ENCODE assay signal across 8 cellular contexts in the genomic region with DNA sequence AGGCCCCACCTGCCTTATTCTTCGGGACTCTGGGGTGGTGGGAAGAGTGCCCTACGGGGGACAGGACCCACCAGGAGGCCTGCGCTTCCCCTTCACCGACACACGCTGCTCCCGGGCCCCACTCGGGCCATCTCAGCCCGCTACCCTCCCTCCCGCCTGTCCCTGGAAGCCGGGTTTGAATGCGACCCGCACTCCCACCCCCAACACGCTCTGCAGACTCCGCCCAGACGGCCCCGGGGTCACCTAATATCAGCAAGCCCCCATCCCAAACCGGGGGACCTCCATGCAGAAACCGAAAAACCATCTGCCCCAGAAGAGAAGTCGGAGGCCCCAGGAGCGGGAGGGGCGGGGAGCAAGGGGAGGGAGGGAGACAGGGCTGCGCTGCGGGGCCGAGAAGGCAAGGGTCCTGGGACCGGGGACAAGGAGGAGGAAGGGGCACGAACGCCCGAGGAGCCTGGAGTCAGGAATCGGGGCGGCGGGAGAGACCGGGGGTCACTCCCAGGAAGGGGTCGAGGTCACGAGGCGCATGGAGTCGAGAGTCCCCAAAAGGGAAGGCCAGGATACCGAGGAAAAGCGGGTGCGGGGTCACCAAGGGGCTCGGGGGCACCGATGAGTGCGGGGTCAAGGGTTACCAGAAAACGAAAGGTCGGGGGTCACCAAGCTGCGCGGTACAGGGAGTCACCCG. TPM values are rescaled to one million over a fixed set of nuclear protein-coding genes. Genes with fewer than 3 reads are reported as not detected.
DNase-seq lines count a peak whose midpoint lies in the region; ATAC-seq and TF ChIP-seq lines count a peak whose summit lies in the region.

No MANE protein-coding gene starts in this region.

- no peaks in the 10 kb centered on the region for H3K79me1 ChIP-seq in H9 (ENCODE audit: insufficient read depth, low read depth, low read length, poor library complexity, severe bottlenecking)

- DNase-seq in H9 (no peak), epithelial cell of prostate (ENCODE audit: low read depth, low spot score) (no peak), putamen (ENCODE audit: low spot score) (no peak), cerebellar cortex (ENCODE audit: low spot score) (no peak), omental fat pad (ENCODE audit: low spot score) (no peak), EL (no peak)

- H3K36me3 Mint-ChIP-seq in H9 (ENCODE audit: insufficient read depth in 1 of 3, low read depth in 3 of 3) (peaks cover 0 to 8% (median 7%) of the 10 kb centered on the region in 3 experiments), nephron (ENCODE audit: low read depth) (no peaks in the 10 kb centered on the region)
- H3K36me3 Mint-ChIP-seq in T-helper 1 cell treated with Interleukin-12 subunit alpha and Interleukin-12 subunit beta and Interleukin-4 antibody, amounts not matched to agents 30 μg/mL and 1 μg/mL, for 36 hours (ENCODE audit: low read depth), result peaks cover 13% of the 10 kb centered on the region

- peak overlapping the region; percentile 11; the same call in 1 of the 2 replicates for H3K14ac ChIP-seq in H9 (ENCODE audit: insufficient read depth, low read length)

- no peak overlapping the region for H2BK5ac ChIP-seq in H9 (ENCODE audit: insufficient read length, low read length)

- H3K56ac ChIP-seq in H9 (ENCODE audit: insufficient read length, low read depth, low read length), result no peak overlapping the region

- H3K79me2 ChIP-seq in H9 (ENCODE audit: insufficient read depth, low read length), result peaks cover 12% of the 10 kb centered on the region; the same call in 1 of the 2 replicates

- H3K9me3 Mint-ChIP-seq in H9 (no peaks in the 10 kb centered on the region), nephron (no peaks in the 10 kb centered on the region)
- no peaks in the 10 kb centered on the region for H3K9me3 Mint-ChIP-seq in T-helper 1 cell treated with Interleukin-12 subunit alpha and Interleukin-12 subunit beta and Interleukin-4 antibody, amounts not matched to agents 30 μg/mL and 1 μg/mL, for 36 hours

- no peak overlapping the region for H2BK12ac ChIP-seq in H9 (ENCODE audit: insufficient read length, low read depth, low read length)

- no CpG with 5 or more reads among the region's 47 CpGs for WGBS in H9 (ENCODE audit: extremely low coverage, insufficient read length, low lambda C conversion rate)

- no peaks in the 10 kb centered on the region for H3K27me3 Mint-ChIP-seq in H9 (ENCODE audit: low read depth)
- H3K27me3 Mint-ChIP-seq in T-helper 1 cell treated with Interleukin-12 subunit alpha and Interleukin-12 subunit beta and Interleukin-4 antibody, amounts not matched to agents 30 μg/mL and 1 μg/mL, for 36 hours (ENCODE audit: low read depth), result no peaks in the 10 kb centered on the region
- peaks cover 3% of the 10 kb centered on the region for H3K27me3 Mint-ChIP-seq in nephron (ENCODE audit: low read depth)

- H3K27ac Mint-ChIP-seq in H9 (peak overlapping the region; percentile 77 to 95 (median 84); a peak in 5 of 7 replicates), nephron (peak overlapping the region; percentile 60 to 95 (median 66))
- H3K27ac Mint-ChIP-seq in T-helper 1 cell treated with Interleukin-12 subunit alpha and Interleukin-12 subunit beta and Interleukin-4 antibody, amounts not matched to agents 30 μg/mL and 1 μg/mL, for 36 hours, result peak overlapping the region; percentile 94

- H3K23ac ChIP-seq in H9 (ENCODE audit: insufficient read length, low read depth, low read length), result no peak overlapping the region

- peaks cover 24 to 32% of the 10 kb centered on the region in 2 experiments for H3K4me1 Mint-ChIP-seq in H9
- peaks cover 25% of the 10 kb centered on the region for H3K4me1 Mint-ChIP-seq in T-helper 1 cell treated with Interleukin-12 subunit alpha and Interleukin-12 subunit beta and Interleukin-4 antibody, amounts not matched to agents 30 μg/mL and 1 μg/mL, for 36 hours (ENCODE audit: low read depth)
- H3K4me1 Mint-ChIP-seq in nephron, result peaks cover 32% of the 10 kb centered on the region

- H3K4me3 Mint-ChIP-seq in H9 (peak overlapping the region; percentile 91 to 96), nephron (peak overlapping the region; percentile 89 to 93 (median 90))
- peak overlapping the region; percentile 91 for H3K4me3 Mint-ChIP-seq in T-helper 1 cell treated with Interleukin-12 subunit alpha and Interleukin-12 subunit beta and Interleukin-4 antibody, amounts not matched to agents 30 μg/mL and 1 μg/mL, for 36 hours

- no peak overlapping the region for H4K8ac ChIP-seq in H9 (replicated peaks; ENCODE audit: insufficient read length, low read depth, low read length)

- no peak overlapping the region for H3K4ac ChIP-seq in H9 (ENCODE audit: low read depth, low read length)

- no peaks in the 10 kb centered on the region for H3K27me3 ChIP-seq in H9 (ENCODE audit: insufficient read depth, low read length)

- no peak overlapping the region for H3T11ph ChIP-seq in H9 (ENCODE audit: low read length)

- H3K9me3 ChIP-seq in H9 (ENCODE audit: control insufficient read depth, low read depth, low read length), result no peaks in the 10 kb centered on the region

- no peak overlapping the region for H3K18ac ChIP-seq in H9 (ENCODE audit: insufficient read length, low read depth, low read length)

- H2AK5ac ChIP-seq in H9 (ENCODE audit: insufficient read length, low read length), result no peak overlapping the region

- H2BK120ac ChIP-seq in H9 (ENCODE audit: low read depth, low read length, poor library complexity, severe bottlenecking), result no peak overlapping the region

- H3K27ac ChIP-seq in H9 (ENCODE audit: insufficient read length, low read depth, low read length), result no peak overlapping the region
- H3K27ac ChIP-seq in epithelial cell of prostate, result peak overlapping the region; percentile 90

- peak overlapping the region; percentile 52 for H3K9ac ChIP-seq in H9 (ENCODE audit: extremely low read depth, insufficient read length, low read length)

- peaks cover 8% of the 10 kb centered on the region for H3K23me2 ChIP-seq in H9 (ENCODE audit: insufficient read length, low read depth, low read length, poor library complexity, severe bottlenecking)

- no peak overlapping the region for H2BK15ac ChIP-seq in H9 (ENCODE audit: low read depth, low read length)

- ATAC-seq in omental fat pad (ENCODE audit: low FRiP score), result no peak

- H4K20me1 ChIP-seq in H9 (ENCODE audit: control insufficient read depth, insufficient read depth, insufficient read length), result peaks cover 5% of the 10 kb centered on the region

- TF ChIP-seq CTCF in H9 (conservative IDR thresholded peaks at IDR 0.05) (no peak), nephron (IDR thresholded peaks at IDR 0.05; ENCODE audit: unreplicated experiment in 3 of 3) (no peak), omental fat pad (IDR thresholded peaks at IDR 0.05) (no peak)

- H2AFZ ChIP-seq in H9 (ENCODE audit: low read length), result no peak overlapping the region

- H2BK20ac ChIP-seq in H9 (ENCODE audit: low read depth, low read length, poor library complexity, severe bottlenecking), result no peak overlapping the region

- H4K5ac ChIP-seq in H9 (ENCODE audit: insufficient read length, low read depth, low read length), result no peak overlapping the region

- H4K91ac ChIP-seq in H9 (ENCODE audit: insufficient read length, low read depth, low read length), result no peak overlapping the region

- H3K4me2 ChIP-seq in H9 (ENCODE audit: insufficient read depth, insufficient read length, low read length), result peak overlapping the region; percentile 64

- H3K4me1 ChIP-seq in H9 (ENCODE audit: insufficient read depth, low read length), result no peaks in the 10 kb centered on the region

RNA-seq across cellular contexts. Expression of a gene that starts 0.8 kb away (rescaled TPM):
- total RNA-seq in H9 (2021) (41.3 and 46.3 TPM in 2 replicates), omental fat pad (100 to 1,000 TPM in 1 of 4 donors, 10 to 100 TPM in 3; 33.1 to 208 (median 61.9) TPM)

RNA-seq across cellular contexts. Expression of a gene that starts 32.3 kb away (rescaled TPM):
- total RNA-seq in H9 (2021) (74.3 and 75.5 TPM in 2 replicates), omental fat pad (10 to 100 TPM; 38.0 to 48.4 (median 44.2) TPM)
